16 cellular contexts compared by ENCODE assay signal in genomic region chr21:36349315-36349714, GRCh38. TPM values are rescaled to one million over a fixed set of nuclear protein-coding genes. Genes with fewer than 3 reads are reported as not detected.
A peak's percentile ranks its signal among the peaks of the same experiment; 100 is the strongest.
DNase-seq lines count a peak whose midpoint lies in the region; ATAC-seq and TF ChIP-seq lines count a peak whose summit lies in the region.
"Had no signal": no experiment of that assay in that cellular context is flagged by ENCODE, and none has a peak within 500 bp of the region (broad histone marks: within the 10 kb centered on the region; RNA-seq: fewer than 3 reads in every experiment).

No MANE protein-coding gene starts in this region.

- H3K4me1 Mint-ChIP-seq in HFFc6 (ENCODE audit: low read depth) = peaks cover 41% of the 10 kb centered on the region
- H3K4me1 Mint-ChIP-seq: B cell had no signal

- H3K27ac Mint-ChIP-seq in HFFc6 = peak overlapping the region; percentile 91; the same call in 1 of the 2 replicates
- H3K27ac Mint-ChIP-seq: B cell; CD8-positive, alpha-beta T cell had no signal

- no peak overlapping the region for H3K4me2 ChIP-seq in osteoblast (ENCODE audit: insufficient read depth, low read length)
- H3K4me2 ChIP-seq: BLaER1 had no signal

- H3K4me1 ChIP-seq in SJSA1 (replicated peaks) (peaks cover 28% of the 10 kb centered on the region), osteoblast (ENCODE audit: insufficient read depth, low read length) (peaks cover 30% of the 10 kb centered on the region)
- H3K4me1 ChIP-seq: BLaER1, Caco-2, HAP-1 had no signal

- H3K9me3 ChIP-seq in SJSA1 (replicated peaks) (no peaks in the 10 kb centered on the region), osteoblast (ENCODE audit: low read depth, low read length) (no peaks in the 10 kb centered on the region)
- H3K9me3 ChIP-seq: BLaER1, Caco-2, HAP-1 had no signal

- no peaks in the 10 kb centered on the region for H3K27me3 Mint-ChIP-seq in HFFc6 (ENCODE audit: insufficient read depth)
- H3K27me3 Mint-ChIP-seq: B cell; CD4-positive, CD25-positive, alpha-beta regulatory T cell had no signal

- H3K4me3 ChIP-seq in SJSA1 (no peak overlapping the region), osteoblast (ENCODE audit: insufficient read depth, low read length) (no peak overlapping the region)
- H3K4me3 ChIP-seq: BLaER1, HAP-1 had no signal

- H3K9me3 Mint-ChIP-seq in HFFc6 = no peaks in the 10 kb centered on the region
- H3K9me3 Mint-ChIP-seq: CD8-positive, alpha-beta T cell had no signal

- H3K27me3 ChIP-seq in SJSA1 (replicated peaks) = no peaks in the 10 kb centered on the region
- H3K27me3 ChIP-seq in osteoblast (ENCODE audit: insufficient read depth, low read length) = no peaks in the 10 kb centered on the region
- H3K27me3 ChIP-seq: BLaER1 had no signal

- peak overlapping the region; percentile 77; the same call in 1 of the 2 replicates for H3K27ac ChIP-seq in SJSA1
- peak overlapping the region; percentile 85 for H3K27ac ChIP-seq in osteoblast (ENCODE audit: low read depth, low read length)
- H3K27ac ChIP-seq: BLaER1, C4-2B had no signal

- peaks cover 11% of the 10 kb centered on the region for H3K79me2 ChIP-seq in osteoblast (ENCODE audit: insufficient read depth, low read length)

- H3K4me3 Mint-ChIP-seq in HFFc6 = no peak overlapping the region
- H3K4me3 Mint-ChIP-seq: B cell; CD8-positive, alpha-beta T cell had no signal

- peaks cover 71% of the 10 kb centered on the region for H3K36me3 ChIP-seq in SJSA1
- peaks cover 47% of the 10 kb centered on the region for H3K36me3 ChIP-seq in osteoblast (ENCODE audit: insufficient read depth, low read length)

- TF ChIP-seq CTCF in HFFc6 (IDR thresholded peaks at IDR 0.05) = no peak
- no peak for TF ChIP-seq CTCF in osteoblast (IDR thresholded peaks at IDR 0.05; ENCODE audit: extremely low read depth, low read depth, low read length)

- DNase-seq in HFFc6 (no peak), SJSA1 (ENCODE audit: low read depth in 1 of 2, low spot score in 2 of 2) (no peak), osteoblast (ENCODE audit: insufficient read length, low spot score, missing footprints) (peak; percentile 4), NCI-H2081 (lab: John Stamatoyannopoulos, UW) (no peak)
- DNase-seq: Caco-2; CD8-positive, alpha-beta T cell; DMS153; DND-41; GOT3 had no signal

- H2AFZ ChIP-seq in osteoblast (ENCODE audit: low read length) = no peak overlapping the region

- ATAC-seq in HG02970 (IDR thresholded peaks at IDR 0.05; ENCODE audit: low FRiP score, unreplicated experiment) (no peak), GM18511 (IDR thresholded peaks at IDR 0.05; ENCODE audit: unreplicated experiment) (no peak)
- ATAC-seq: CD8-positive, alpha-beta T cell had no signal

- H3K36me3 Mint-ChIP-seq in HFFc6 (ENCODE audit: low read depth) = peaks cover 14% of the 10 kb centered on the region

- no peaks in the 10 kb centered on the region for H4K20me1 ChIP-seq in osteoblast (ENCODE audit: insufficient read depth, low read length)
- H4K20me1 ChIP-seq: BLaER1 had no signal

RNA-seq across cellular contexts. Expression of gene MORC3, which starts 29.3 kb away (rescaled TPM):
- total RNA-seq in HFFc6 (2021; fragmentation: NEBNext Ultra II Directional; extraction: Animal tissue kit (Norgen Biotek cat#: 25700)) = 10 to 100 TPM; 15.2 to 19.4 (median 16.3) TPM
- total RNA-seq in SJSA1 (2014; rRNA removed; shearing (Covaris generic)) = 35.4 and 49.6 TPM in 2 replicates
- 37.4 and 40.2 TPM in 2 replicates for total RNA-seq in osteoblast

RNA-seq across cellular contexts. Expression of gene CHAF1B, which starts 35.9 kb away (rescaled TPM):
- 10 to 100 TPM in 4 of 6 experiments, 1 to 10 TPM in 2; 4.3 to 11.4 (median 10.5) TPM for total RNA-seq in HFFc6 (2021; fragmentation: NEBNext Ultra II Directional; extraction: Animal tissue kit (Norgen Biotek cat#: 25700))
- total RNA-seq in SJSA1 (2014; rRNA removed; shearing (Covaris generic)) = 12.1 and 16.6 TPM in 2 replicates
- total RNA-seq in osteoblast = 1.8 and 2.4 TPM in 2 replicates
